In the genomic region with DNA sequence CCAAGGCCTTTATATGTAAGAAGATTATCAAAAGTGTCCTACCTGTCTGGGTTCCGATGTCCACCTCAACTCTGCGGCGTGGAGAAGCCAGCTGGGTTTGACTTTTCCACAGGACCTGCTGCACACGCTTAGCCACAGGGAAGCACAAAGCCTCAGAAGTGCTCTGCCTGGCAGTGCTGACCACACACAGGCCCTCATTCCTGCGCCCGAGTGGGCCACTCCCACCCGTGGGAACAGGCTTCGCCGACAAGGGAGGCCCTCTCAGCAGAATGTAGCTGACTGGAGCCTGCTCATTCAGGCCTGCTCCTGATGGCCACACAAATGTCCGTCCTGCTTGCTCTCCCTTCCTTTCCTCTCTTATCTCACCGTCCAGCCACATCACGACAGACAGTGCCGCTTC, we compare ENCODE assay signal across 1 cellular context.
TF ChIP-seq lines count a peak whose summit lies in the region.

No MANE protein-coding gene starts in this region.

TF ChIP-seq in WTC11, 78 proteins besides CTCF, POLR2A, EP300 and RAD21 (continued from another document):
- TF ChIP-seq, protein P1, sequence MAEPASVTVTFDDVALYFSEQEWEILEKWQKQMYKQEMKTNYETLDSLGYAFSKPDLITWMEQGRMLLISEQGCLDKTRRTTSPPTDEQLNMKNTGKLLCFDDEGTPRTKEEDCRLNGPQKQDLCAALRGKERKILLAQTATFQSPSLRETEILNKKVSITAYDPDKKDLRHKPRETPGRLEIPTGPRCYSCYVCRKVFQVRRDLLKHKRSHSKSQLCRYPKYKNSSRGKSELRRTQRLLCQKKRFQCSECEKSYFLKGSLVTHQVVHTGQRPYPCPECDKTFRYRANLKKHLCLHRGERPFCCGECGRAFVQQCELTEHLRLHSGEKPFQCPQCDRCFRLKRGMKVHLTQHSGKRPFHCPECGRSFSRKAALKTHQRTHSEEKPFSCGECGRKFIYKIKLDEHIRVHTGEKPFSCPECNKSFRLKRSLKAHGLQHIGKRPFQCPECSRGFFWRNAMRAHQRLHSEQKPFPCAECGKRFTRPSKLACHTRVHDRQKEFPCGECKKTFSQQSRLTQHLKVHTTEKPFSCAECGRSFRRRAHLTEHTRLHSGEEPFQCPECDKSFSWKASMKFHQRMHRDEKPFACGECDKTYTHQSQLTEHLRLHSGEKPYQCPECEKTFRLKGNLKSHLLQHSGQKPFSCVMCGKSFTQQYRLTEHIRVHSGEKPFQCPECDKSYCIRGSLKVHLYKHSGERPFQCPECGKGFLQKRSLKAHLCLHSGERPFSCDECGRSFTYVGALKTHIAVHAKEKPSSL (CRISPR knock-in tag; conservative IDR thresholded peaks at IDR 0.05) = no peak
- TF ChIP-seq NR1H2 (CRISPR knock-in tag; IDR thresholded peaks at IDR 0.05) (no peak), GRHL2 (CRISPR knock-in tag; IDR thresholded peaks at IDR 0.05; ENCODE audit: insufficient replicate concordance, severe bottlenecking) (no peak)
- TF ChIP-seq, protein P2, sequence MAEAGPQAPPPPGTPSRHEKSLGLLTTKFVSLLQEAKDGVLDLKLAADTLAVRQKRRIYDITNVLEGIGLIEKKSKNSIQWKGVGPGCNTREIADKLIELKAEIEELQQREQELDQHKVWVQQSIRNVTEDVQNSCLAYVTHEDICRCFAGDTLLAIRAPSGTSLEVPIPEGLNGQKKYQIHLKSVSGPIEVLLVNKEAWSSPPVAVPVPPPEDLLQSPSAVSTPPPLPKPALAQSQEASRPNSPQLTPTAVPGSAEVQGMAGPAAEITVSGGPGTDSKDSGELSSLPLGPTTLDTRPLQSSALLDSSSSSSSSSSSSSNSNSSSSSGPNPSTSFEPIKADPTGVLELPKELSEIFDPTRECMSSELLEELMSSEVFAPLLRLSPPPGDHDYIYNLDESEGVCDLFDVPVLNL (CRISPR knock-in tag; IDR thresholded peaks at IDR 0.05; ENCODE audit: borderline replicate concordance, low read depth) = no peak
